ENCODE assay signal across 1 cellular context in genomic region chr14:64504897-64505771, GRCh38.
A peak's percentile ranks its signal among the peaks of the same experiment; 100 is the strongest.
TF ChIP-seq lines count a peak whose summit lies in the region.

No MANE protein-coding gene starts in this region.

TF ChIP-seq in SK-N-SH, 30 proteins besides CTCF, POLR2A, EP300 and RAD21 (continued from another document):
- TF ChIP-seq ZBTB33 (IDR thresholded peaks at IDR 0.05; ENCODE audit: borderline replicate concordance, low read depth) = 0 out of 2 replicates have a peak, but pooled peaks have one; percentile 42
